Comparison of ENCODE assay signal across 31 cellular contexts in genomic region chr4:180640193-180640592, GRCh38.
"Had no signal": no experiment of that assay in that cellular context is flagged by ENCODE, and none has a peak within 500 bp of the region (broad histone marks: within the 10 kb centered on the region; RNA-seq: fewer than 3 reads in every experiment).

No MANE protein-coding gene starts in this region.

- H3K4me2 ChIP-seq: SK-N-SH had no signal

- H3K36me3 ChIP-seq: brain microvascular endothelial cell, Peyer's patch, SJSA1 had no signal

- DNase-seq: activated CD4-positive, alpha-beta T cell treated with anti-CD3 and anti-CD28 coated beads for 36 hours; activated CD4-positive, alpha-beta T cell treated with anti-CD3 and anti-CD28 coated beads, Interleukin-2, amount 10 ng/mL, durations not matched to agents 7 days and 5 days; activated CD4-positive, alpha-beta T cell treated with anti-CD3 and anti-CD28 coated beads, Interleukin-2, amount 50 U/mL, for 48 hours; activated CD8-positive, alpha-beta T cell treated with anti-CD3 and anti-CD28 coated beads, Interleukin-2, amount 10 ng/mL, durations not matched to agents 7 days and 5 days; activated effector memory CD4-positive, alpha-beta T cell treated with Interleukin-2 at 50 U/mL for 16 hours; activated naive CD4-positive, alpha-beta T cell treated with anti-CD3 and anti-CD28 coated beads, Interleukin-2, amount 10 ng/mL, durations not matched to agents 7 days and 5 days; activated naive CD8-positive, alpha-beta T cell treated with anti-CD3 and anti-CD28 coated beads for 36 hours; activated T-cell treated with anti-CD3 and anti-CD28 coated beads, Interleukin-2, amount 50 U/mL, for 4 hours; amniotic stem cell; aorta; brain microvascular endothelial cell; central memory CD4-positive, alpha-beta T cell; NCI-H1105; NCI-H1417 treated with DMSO at 0.1 percent for 48 hours; NCI-H187 treated with DMSO at 0.1 percent for 48 hours; NCI-H2081; NCI-H2171 treated with DMSO at 0.1 percent for 48 hours; NCI-H2227 treated with DMSO at 0.1 percent for 48 hours; NCI-H446; NCI-H510A treated with DMSO at 0.1 percent for 48 hours; PC-3; Peyer's patch; RPMI8226; SHP77 treated with DMSO at 0.1 percent for 48 hours; SK-N-SH had no signal

- H3K27ac ChIP-seq: brain microvascular endothelial cell, Peyer's patch, SJSA1 had no signal

- H3K4me1 ChIP-seq: Peyer's patch had no signal

- H3K27ac Mint-ChIP-seq: activated CD4-positive, alpha-beta T cell treated with anti-CD3 and anti-CD28 coated beads for 36 hours; activated CD4-positive, alpha-beta T cell treated with anti-CD3 and anti-CD28 coated beads, Interleukin-2, amount 10 ng/mL, durations not matched to agents 7 days and 5 days; activated CD8-positive, alpha-beta T cell treated with anti-CD3 and anti-CD28 coated beads, Interleukin-2, amount 10 ng/mL, durations not matched to agents 7 days and 5 days; activated naive CD4-positive, alpha-beta T cell treated with anti-CD3 and anti-CD28 coated beads, Interleukin-2, amount 10 ng/mL, durations not matched to agents 7 days and 5 days; activated naive CD8-positive, alpha-beta T cell treated with anti-CD3 and anti-CD28 coated beads for 36 hours; T-helper 1 cell treated with Interleukin-12 subunit alpha and Interleukin-12 subunit beta and Interleukin-4 antibody, amounts not matched to agents 30 μg/mL and 1 μg/mL, for 36 hours; T-helper 2 cell treated with Interferon-gamma antibody and Interleukin-4, amounts not matched to agents 5 μg/mL and 100 μg/mL, for 36 hours had no signal

- H3K4me3 ChIP-seq: K562, Peyer's patch, SJSA1 had no signal

- H3K27me3 Mint-ChIP-seq: activated CD4-positive, alpha-beta T cell treated with anti-CD3 and anti-CD28 coated beads for 36 hours; activated CD4-positive, alpha-beta T cell treated with anti-CD3 and anti-CD28 coated beads, Interleukin-2, amount 10 ng/mL, durations not matched to agents 7 days and 5 days; activated naive CD4-positive, alpha-beta T cell treated with anti-CD3 and anti-CD28 coated beads, Interleukin-2, amount 10 ng/mL, durations not matched to agents 7 days and 5 days had no signal

- FAIRE-seq: K562, TTC549 had no signal

- H3K9me3 Mint-ChIP-seq: activated CD4-positive, alpha-beta T cell treated with anti-CD3 and anti-CD28 coated beads, Interleukin-2, amount 10 ng/mL, durations not matched to agents 7 days and 5 days; activated naive CD4-positive, alpha-beta T cell treated with anti-CD3 and anti-CD28 coated beads, Interleukin-2, amount 10 ng/mL, durations not matched to agents 7 days and 5 days; activated naive CD8-positive, alpha-beta T cell treated with anti-CD3 and anti-CD28 coated beads for 36 hours; activated T-cell treated with anti-CD3 and anti-CD28 coated beads, Interleukin-2, amount 50 U/mL, for 4 hours; T-helper 1 cell treated with Interleukin-12 subunit alpha and Interleukin-12 subunit beta and Interleukin-4 antibody, amounts not matched to agents 30 μg/mL and 1 μg/mL, for 36 hours; T-helper 2 cell treated with Interferon-gamma antibody and Interleukin-4, amounts not matched to agents 5 μg/mL and 100 μg/mL, for 36 hours had no signal

- H3K27me3 ChIP-seq: brain microvascular endothelial cell, Peyer's patch, SJSA1 had no signal

- ATAC-seq: activated CD4-positive, alpha-beta T cell treated with anti-CD3 and anti-CD28 coated beads for 36 hours; activated CD4-positive, CD25-positive, alpha-beta regulatory T cell treated with anti-CD3 and anti-CD28 coated beads, Interleukin-2, amount 50 U/mL, for 24 hours; activated CD8-positive, alpha-beta T cell treated with anti-CD3 and anti-CD28 coated beads, Interleukin-2, amount 10 ng/mL, durations not matched to agents 7 days and 5 days; activated T-cell treated with anti-CD3 and anti-CD28 coated beads, Interleukin-2, amount 50 U/mL, for 4 hours; K562; PC-3 had no signal

- H3K36me3 Mint-ChIP-seq: activated naive CD4-positive, alpha-beta T cell treated with anti-CD3 and anti-CD28 coated beads, Interleukin-2, amount 10 ng/mL, durations not matched to agents 7 days and 5 days; activated naive CD8-positive, alpha-beta T cell treated with anti-CD3 and anti-CD28 coated beads for 36 hours had no signal

- H3K4me1 Mint-ChIP-seq: activated CD4-positive, alpha-beta T cell treated with anti-CD3 and anti-CD28 coated beads for 36 hours; activated CD4-positive, alpha-beta T cell treated with anti-CD3 and anti-CD28 coated beads, Interleukin-2, amount 10 ng/mL, durations not matched to agents 7 days and 5 days; activated naive CD4-positive, alpha-beta T cell treated with anti-CD3 and anti-CD28 coated beads, Interleukin-2, amount 10 ng/mL, durations not matched to agents 7 days and 5 days had no signal

- H3K9ac ChIP-seq: SK-N-SH had no signal

- H3K9me3 ChIP-seq: Peyer's patch, SJSA1, SK-N-SH had no signal

- H3K4me3 Mint-ChIP-seq: activated CD4-positive, alpha-beta T cell treated with anti-CD3 and anti-CD28 coated beads for 36 hours; activated CD4-positive, alpha-beta T cell treated with anti-CD3 and anti-CD28 coated beads, Interleukin-2, amount 10 ng/mL, durations not matched to agents 7 days and 5 days; activated CD8-positive, alpha-beta T cell treated with anti-CD3 and anti-CD28 coated beads, Interleukin-2, amount 10 ng/mL, durations not matched to agents 7 days and 5 days; activated naive CD4-positive, alpha-beta T cell treated with anti-CD3 and anti-CD28 coated beads, Interleukin-2, amount 10 ng/mL, durations not matched to agents 7 days and 5 days; activated naive CD8-positive, alpha-beta T cell treated with anti-CD3 and anti-CD28 coated beads for 36 hours; activated T-cell treated with anti-CD3 and anti-CD28 coated beads, Interleukin-2, amount 50 U/mL, for 4 hours; T-helper 1 cell treated with Interleukin-12 subunit alpha and Interleukin-12 subunit beta and Interleukin-4 antibody, amounts not matched to agents 30 μg/mL and 1 μg/mL, for 36 hours; T-helper 2 cell treated with Interferon-gamma antibody and Interleukin-4, amounts not matched to agents 5 μg/mL and 100 μg/mL, for 36 hours had no signal
